15 cellular contexts compared by ENCODE assay signal in the genomic region with DNA sequence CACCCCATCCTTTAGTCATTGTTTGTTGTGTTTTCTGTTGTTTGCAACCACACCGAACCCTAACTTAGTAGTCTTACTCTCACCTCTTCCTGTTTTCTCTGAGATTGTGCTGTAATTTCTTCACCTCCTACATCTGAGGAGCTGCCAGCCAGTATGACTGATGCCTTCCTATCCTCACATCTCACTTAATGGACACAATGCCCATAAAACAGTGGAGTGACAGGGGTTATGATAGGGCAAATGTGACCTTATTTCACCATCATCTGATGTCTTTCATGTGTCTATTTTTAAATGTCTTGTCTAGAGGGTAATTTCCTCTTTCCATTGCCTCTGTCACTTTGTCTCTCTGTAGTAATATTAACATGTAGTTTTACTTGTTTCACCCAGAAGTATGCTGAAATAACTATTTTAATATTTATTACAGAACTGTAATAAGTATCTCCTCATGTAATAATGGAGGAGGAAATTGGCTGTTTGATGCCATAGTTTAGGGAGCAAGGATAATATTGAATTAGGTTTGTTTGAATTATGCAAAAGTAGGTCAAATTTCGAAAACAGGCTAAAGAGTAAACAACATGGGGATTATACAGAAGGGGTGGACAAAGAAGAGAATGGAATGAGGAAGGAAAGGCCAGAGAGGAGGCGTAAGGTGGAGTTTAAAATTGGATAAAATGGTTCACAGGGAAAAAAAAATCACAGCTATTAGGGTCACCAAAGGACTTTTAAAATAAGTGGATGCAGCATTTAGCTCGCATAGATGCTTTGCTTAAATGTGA.
A peak's percentile ranks its signal among the peaks of the same experiment; 100 is the strongest.
DNase-seq lines count a peak whose midpoint lies in the region; ATAC-seq, FAIRE-seq and TF ChIP-seq lines count a peak whose summit lies in the region.
"Had no signal": no experiment of that assay in that cellular context is flagged by ENCODE, and none has a peak within 500 bp of the region (broad histone marks: within the 10 kb centered on the region; RNA-seq: fewer than 3 reads in every experiment).

No MANE protein-coding gene starts in this region.

- no peak overlapping the region for H3K4me2 ChIP-seq in GM12878 (ENCODE audit: control insufficient read depth, insufficient read depth)

- in situ Hi-C loops in GM12878 (cut with MboI): no loop called here

- no peaks in the 10 kb centered on the region for H3K36me3 ChIP-seq in GM12878 (ENCODE audit: control insufficient read depth in 2 of 2, insufficient read depth in 2 of 2, low read length in 1 of 2)
- H3K36me3 ChIP-seq: SJCRH30, suprapubic skin had no signal

- H3K79me2 ChIP-seq in GM12878 (ENCODE audit: control insufficient read depth, insufficient read depth, low read length): no peaks in the 10 kb centered on the region

- intact Hi-C loops in GM12878 (cut with micrococcal nuclease; ENCODE audit: unreplicated experiment): loop anchor here (10.0 kb wide), 1 partner anchor 410 kb away; no protein-coding TSS in a partner anchor
- intact Hi-C loops in sciatic nerve (cut with DNase I): no loop called here

- CTCF ChIA-PET in GM12878 (lab: Yijun Ruan, JAX): interaction anchor here (0.6 to 1.6 kb wide), 6 partner anchors 28 to 530 kb away, joined by 3 to 5 read pairs (median 3); no protein-coding TSS in a partner anchor

- H3K9ac ChIP-seq in GM12878 (ENCODE audit: control insufficient read depth, insufficient read depth, low read length): no peak overlapping the region

- TF ChIP-seq CTCF in GM12878 (IDR thresholded peaks at IDR 0.05 in 2 of 3, conservative IDR thresholded peaks at IDR 0.05 in 1 of 3; ENCODE audit: control insufficient read depth in 2 of 3, extremely low read depth in 1 of 3, insufficient read depth in 1 of 3, low read depth in 3 of 3, low read length in 3 of 3): no peak

- H3K4me1 ChIP-seq in GM12878 (ENCODE audit: control insufficient read depth, insufficient read depth, low read length): no peaks in the 10 kb centered on the region
- H3K4me1 ChIP-seq: SJCRH30, suprapubic skin had no signal

- no peak for TF ChIP-seq RAD21 in GM12878 (IDR thresholded peaks at IDR 0.05; ENCODE audit: insufficient read depth, low read depth, low read length)

- SMC1A ChIA-PET in GM12878 (lab: Charles Lee; ENCODE audit: uncharacterized antibody, unreplicated experiment): interaction anchor here (1.0 to 34.7 kb wide), 13 partner anchors 8 to 118 kb away, joined by 3 to 707 read pairs (median 4); no protein-coding TSS in a partner anchor

- RAD21 ChIA-PET in GM12878 (lab: Charles Lee; ENCODE audit: unreplicated experiment): interaction anchor here (0.6 to 5.3 kb wide), 8 partner anchors 8 to 44 kb away, joined by 3 to 28 read pairs (median 6); no protein-coding TSS in a partner anchor

- H2AFZ ChIP-seq in GM12878 (ENCODE audit: control insufficient read depth, low read depth, low read length): no peak overlapping the region

- POLR2A ChIA-PET in GM12878 (lab: Charles Lee): interaction anchor here (0.7 to 2.4 kb wide), 9 partner anchors 8 to 103 kb away, joined by 3 to 5 read pairs (median 3); no protein-coding TSS in a partner anchor

- no peak overlapping the region for H3K4me3 ChIP-seq in GM12878
- H3K4me3 ChIP-seq: SJCRH30, suprapubic skin had no signal

- TF ChIP-seq EP300 in GM12878 (IDR thresholded peaks at IDR 0.05; ENCODE audit: borderline replicate concordance in 1 of 2, control insufficient read depth in 1 of 2, low read depth in 2 of 2, low read length in 2 of 2): no peak

- no peaks in the 10 kb centered on the region for H3K9me3 ChIP-seq in GM12878 (replicated peaks; ENCODE audit: control insufficient read depth, insufficient read depth, low read length)
- H3K9me3 ChIP-seq: SJCRH30, suprapubic skin had no signal

- no peaks in the 10 kb centered on the region for H4K20me1 ChIP-seq in GM12878 (ENCODE audit: control insufficient read depth, insufficient read depth)

- H3K27ac ChIP-seq in GM12878 (ENCODE audit: control insufficient read depth, insufficient read depth): no peak overlapping the region
- H3K27ac ChIP-seq: SJCRH30, suprapubic skin had no signal

- TF ChIP-seq POLR2A in GM12878 (IDR thresholded peaks at IDR 0.05; ENCODE audit: low read depth, low read length): no peak

- DNase-seq in Kasumi-1 (lab: John Stamatoyannopoulos, UW) (peak; percentile 42 to 50), GM12878 (ENCODE audit: low read depth, low spot score) (no peak), sciatic nerve (ENCODE audit: low spot score) (no peak), frontal cortex (ENCODE audit: low spot score in 2 of 2) (no peak), epidermal melanocyte (ENCODE audit: insufficient read length, low spot score) (no peak)
- no peak for DNase-seq in central memory CD4-positive, alpha-beta T cell
- DNase-seq: activated T-cell treated with anti-CD3 and anti-CD28 coated beads, Interleukin-2, amount 50 U/mL, for 24 hours; anterior cingulate cortex; COR-L47; dermis blood vessel endothelial cell; NCI-H1105; NCI-H524 treated with DMSO at 0.1 percent for 48 hours; SJCRH30 had no signal

- no peak for FAIRE-seq in GM12878 (lab: Jason Lieb, UNC)
- FAIRE-seq in frontal cortex (lab: Jason Lieb, UNC): no peak

- 10% methylated on average over 4 of the region's 4 CpGs for WGBS in GM12878 (ENCODE audit: insufficient coverage, insufficient replicate concordance, low lambda C conversion rate, missing lambda C conversion rate)

- BruUV-seq in GM12878 (replicated peaks; lab: Mats Ljungman, UMichigan): no TSS peak

- ATAC-seq in GM18867 (IDR thresholded peaks at IDR 0.05; ENCODE audit: unreplicated experiment): peak; percentile 55
- peak; percentile 51 for ATAC-seq in GM12878
- peak; percentile 31 for ATAC-seq in sciatic nerve

- H3K27me3 ChIP-seq in GM12878 (replicated peaks in 1 of 2; ENCODE audit: control insufficient read depth in 2 of 2, insufficient read depth in 2 of 2, low read length in 1 of 2): no peaks in the 10 kb centered on the region
- H3K27me3 ChIP-seq: SJCRH30, suprapubic skin had no signal

TF ChIP-seq in GM12878, 131 proteins besides CTCF, POLR2A, EP300 and RAD21 (continues in another document):
- no peak for TF ChIP-seq SUPT20H (IDR thresholded peaks at IDR 0.05; ENCODE audit: borderline replicate concordance, control insufficient read depth, low read depth, low read length)
- TF ChIP-seq HDGF (IDR thresholded peaks at IDR 0.05): no peak
- no peak for TF ChIP-seq FOXM1 (IDR thresholded peaks at IDR 0.05; ENCODE audit: low read depth, low read length)
- no peak for TF ChIP-seq CREB1 (IDR thresholded peaks at IDR 0.05; ENCODE audit: low read depth)
- no peak for TF ChIP-seq CBFB (IDR thresholded peaks at IDR 0.05; ENCODE audit: low read depth)
- TF ChIP-seq RFX5 (IDR thresholded peaks at IDR 0.05; ENCODE audit: low read depth, low read length): no peak
- TF ChIP-seq, protein P1, sequence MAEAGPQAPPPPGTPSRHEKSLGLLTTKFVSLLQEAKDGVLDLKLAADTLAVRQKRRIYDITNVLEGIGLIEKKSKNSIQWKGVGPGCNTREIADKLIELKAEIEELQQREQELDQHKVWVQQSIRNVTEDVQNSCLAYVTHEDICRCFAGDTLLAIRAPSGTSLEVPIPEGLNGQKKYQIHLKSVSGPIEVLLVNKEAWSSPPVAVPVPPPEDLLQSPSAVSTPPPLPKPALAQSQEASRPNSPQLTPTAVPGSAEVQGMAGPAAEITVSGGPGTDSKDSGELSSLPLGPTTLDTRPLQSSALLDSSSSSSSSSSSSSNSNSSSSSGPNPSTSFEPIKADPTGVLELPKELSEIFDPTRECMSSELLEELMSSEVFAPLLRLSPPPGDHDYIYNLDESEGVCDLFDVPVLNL (IDR thresholded peaks at IDR 0.05; ENCODE audit: low read depth, low read length): no peak
- TF ChIP-seq PAX5 (IDR thresholded peaks at IDR 0.05; ENCODE audit: borderline replicate concordance, low read depth, low read length): no peak
- TF ChIP-seq, protein P2, sequence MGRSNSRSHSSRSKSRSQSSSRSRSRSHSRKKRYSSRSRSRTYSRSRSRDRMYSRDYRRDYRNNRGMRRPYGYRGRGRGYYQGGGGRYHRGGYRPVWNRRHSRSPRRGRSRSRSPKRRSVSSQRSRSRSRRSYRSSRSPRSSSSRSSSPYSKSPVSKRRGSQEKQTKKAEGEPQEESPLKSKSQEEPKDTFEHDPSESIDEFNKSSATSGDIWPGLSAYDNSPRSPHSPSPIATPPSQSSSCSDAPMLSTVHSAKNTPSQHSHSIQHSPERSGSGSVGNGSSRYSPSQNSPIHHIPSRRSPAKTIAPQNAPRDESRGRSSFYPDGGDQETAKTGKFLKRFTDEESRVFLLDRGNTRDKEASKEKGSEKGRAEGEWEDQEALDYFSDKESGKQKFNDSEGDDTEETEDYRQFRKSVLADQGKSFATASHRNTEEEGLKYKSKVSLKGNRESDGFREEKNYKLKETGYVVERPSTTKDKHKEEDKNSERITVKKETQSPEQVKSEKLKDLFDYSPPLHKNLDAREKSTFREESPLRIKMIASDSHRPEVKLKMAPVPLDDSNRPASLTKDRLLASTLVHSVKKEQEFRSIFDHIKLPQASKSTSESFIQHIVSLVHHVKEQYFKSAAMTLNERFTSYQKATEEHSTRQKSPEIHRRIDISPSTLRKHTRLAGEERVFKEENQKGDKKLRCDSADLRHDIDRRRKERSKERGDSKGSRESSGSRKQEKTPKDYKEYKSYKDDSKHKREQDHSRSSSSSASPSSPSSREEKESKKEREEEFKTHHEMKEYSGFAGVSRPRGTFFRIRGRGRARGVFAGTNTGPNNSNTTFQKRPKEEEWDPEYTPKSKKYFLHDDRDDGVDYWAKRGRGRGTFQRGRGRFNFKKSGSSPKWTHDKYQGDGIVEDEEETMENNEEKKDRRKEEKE (IDR thresholded peaks at IDR 0.05): no peak
- TF ChIP-seq IKZF2 (IDR thresholded peaks at IDR 0.05): peak in 1 of 2 experiments; percentile 16; a peak in 1 of 4 replicates
- no peak for TF ChIP-seq KDM1A (IDR thresholded peaks at IDR 0.05; ENCODE audit: borderline replicate concordance)
- TF ChIP-seq, protein P3, sequence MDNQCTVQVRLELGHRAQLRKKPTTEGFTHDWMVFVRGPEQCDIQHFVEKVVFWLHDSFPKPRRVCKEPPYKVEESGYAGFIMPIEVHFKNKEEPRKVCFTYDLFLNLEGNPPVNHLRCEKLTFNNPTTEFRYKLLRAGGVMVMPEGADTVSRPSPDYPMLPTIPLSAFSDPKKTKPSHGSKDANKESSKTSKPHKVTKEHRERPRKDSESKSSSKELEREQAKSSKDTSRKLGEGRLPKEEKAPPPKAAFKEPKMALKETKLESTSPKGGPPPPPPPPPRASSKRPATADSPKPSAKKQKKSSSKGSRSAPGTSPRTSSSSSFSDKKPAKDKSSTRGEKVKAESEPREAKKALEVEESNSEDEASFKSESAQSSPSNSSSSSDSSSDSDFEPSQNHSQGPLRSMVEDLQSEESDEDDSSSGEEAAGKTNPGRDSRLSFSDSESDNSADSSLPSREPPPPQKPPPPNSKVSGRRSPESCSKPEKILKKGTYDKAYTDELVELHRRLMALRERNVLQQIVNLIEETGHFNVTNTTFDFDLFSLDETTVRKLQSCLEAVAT (IDR thresholded peaks at IDR 0.05): no peak
- TF ChIP-seq CEBPB (IDR thresholded peaks at IDR 0.05; ENCODE audit: borderline replicate concordance in 1 of 2, low read depth in 2 of 2, low read length in 2 of 2): no peak; a peak in 1 of 4 replicates
- TF ChIP-seq MYB (IDR thresholded peaks at IDR 0.05; ENCODE audit: borderline replicate concordance, low read depth, low read length): no peak
- no peak for TF ChIP-seq TAF1 (IDR thresholded peaks at IDR 0.05; ENCODE audit: borderline replicate concordance, low read depth, low read length)

Comparison
In these comparisons a context has a peak if more than half of its experiments do, and no peak if none do; other contexts are left out.
1. DNase-seq: peak in Kasumi-1 (2 of 2); none in GM12878 (single experiment), sciatic nerve (single experiment), frontal cortex (0 of 2), central memory CD4-positive, alpha-beta T cell (single experiment) and epidermal melanocyte (single experiment).
2. Peak in every context shown above with its lines, with median percentiles within 50 percentile points of each other: ATAC-seq.